ENCODE assay signal across 21 cellular contexts in genomic region chr5:98214240-98215051, GRCh38.
DNase-seq lines count a peak whose midpoint lies in the region; ATAC-seq, FAIRE-seq and TF ChIP-seq lines count a peak whose summit lies in the region.
"Had no signal": no experiment of that assay in that cellular context is flagged by ENCODE, and none has a peak within 500 bp of the region (broad histone marks: within the 10 kb centered on the region; RNA-seq: fewer than 3 reads in every experiment).

No MANE protein-coding gene starts in this region.

- TF ChIP-seq EP300 in gastroesophageal sphincter (IDR thresholded peaks at IDR 0.05) (no peak), ovary (IDR thresholded peaks at IDR 0.05) (no peak)

- H3K27me3 ChIP-seq in bronchial epithelial cell (ENCODE audit: control insufficient read depth, insufficient read depth, low read length) (no peaks in the 10 kb centered on the region), dorsolateral prefrontal cortex (no peaks in the 10 kb centered on the region), gastroesophageal sphincter (no peaks in the 10 kb centered on the region), ovary (no peaks in the 10 kb centered on the region)
- H3K27me3 ChIP-seq: adrenal gland, transverse colon had no signal

- H3K36me3 ChIP-seq in bronchial epithelial cell (ENCODE audit: control insufficient read depth, insufficient read depth, low read length) (no peaks in the 10 kb centered on the region), gastroesophageal sphincter (no peaks in the 10 kb centered on the region), ovary (no peaks in the 10 kb centered on the region)
- H3K36me3 ChIP-seq: adrenal gland, transverse colon had no signal

- DNase-seq in AG20443 (ENCODE audit: low spot score): peak; percentile 15
- peak; percentile 73 for DNase-seq in HS-27A (ENCODE audit: low read depth)
- peak; percentile 33 for DNase-seq in bronchial epithelial cell (ENCODE audit: low read depth)
- no peak for DNase-seq in dorsolateral prefrontal cortex
- DNase-seq in omental fat pad (ENCODE audit: low spot score): no peak
- DNase-seq in ovary: no peak
- DNase-seq: activated CD4-positive, alpha-beta T cell treated with anti-CD3 and anti-CD28 coated beads for 48 hours; activated T-cell treated with anti-CD3 and anti-CD28 coated beads, Interleukin-2, amount 50 U/mL, for 72 hours; adrenal gland; dermis blood vessel endothelial cell; GOT3; mucosa of descending colon; NCI-H510A treated with DMSO at 0.1 percent for 48 hours; stimulated activated CD4-positive, alpha-beta T cell treated with anti-CD3 and anti-CD28 coated beads, Interleukin-1b, Interleukin-23, amount 100 ng/mL, for 48 hours; transverse colon had no signal

- H3K27ac ChIP-seq in dorsolateral prefrontal cortex (no peak overlapping the region), gastroesophageal sphincter (no peak overlapping the region), ovary (no peak overlapping the region)
- H3K27ac ChIP-seq: adrenal gland, KMS-11, transverse colon had no signal

- FAIRE-seq in bronchial epithelial cell (lab: Jason Lieb, UNC): no peak
- FAIRE-seq: G401.6, GM18507 had no signal

- H3K9me3 ChIP-seq in gastroesophageal sphincter (no peaks in the 10 kb centered on the region), ovary (no peaks in the 10 kb centered on the region)
- H3K9me3 ChIP-seq: adrenal gland, mucosa of descending colon, transverse colon had no signal

- TF ChIP-seq POLR2A in gastroesophageal sphincter (IDR thresholded peaks at IDR 0.05) (no peak), ovary (IDR thresholded peaks at IDR 0.05) (no peak)

- H3K4me3 ChIP-seq in bronchial epithelial cell (ENCODE audit: low read depth, low read length): no peak overlapping the region
- no peak overlapping the region for H3K4me3 ChIP-seq in dorsolateral prefrontal cortex
- H3K4me3 ChIP-seq in gastroesophageal sphincter: no peak overlapping the region
- no peak overlapping the region for H3K4me3 ChIP-seq in ovary
- H3K4me3 ChIP-seq: adrenal gland, mucosa of descending colon, transverse colon had no signal

- no peaks in the 10 kb centered on the region for H3K9me3 Mint-ChIP-seq in nephron
- H3K9me3 Mint-ChIP-seq: activated T-cell treated with anti-CD3 and anti-CD28 coated beads, Interleukin-2, amount 50 U/mL, for 72 hours; T-helper 2 cell treated with Interferon-gamma antibody and Interleukin-4, amounts not matched to agents 5 μg/mL and 100 μg/mL, for 36 hours had no signal

- peaks cover 18% of the 10 kb centered on the region for H3K4me1 Mint-ChIP-seq in nephron

- no peaks in the 10 kb centered on the region for H3K27me3 Mint-ChIP-seq in nephron (ENCODE audit: low read depth)

- TF ChIP-seq CTCF in bronchial epithelial cell (IDR thresholded peaks at IDR 0.05; ENCODE audit: insufficient read depth, low read length, severe bottlenecking): no peak
- no peak for TF ChIP-seq CTCF in nephron (IDR thresholded peaks at IDR 0.05; ENCODE audit: unreplicated experiment in 3 of 3)
- TF ChIP-seq CTCF in dorsolateral prefrontal cortex (IDR thresholded peaks at IDR 0.05 in 54 of 56, conservative IDR thresholded peaks at IDR 0.05 in 2 of 56; ENCODE audit: low read depth in 1 of 56, partially characterized antibody in 56 of 56): no peak
- TF ChIP-seq CTCF in gastroesophageal sphincter (IDR thresholded peaks at IDR 0.05): no peak
- TF ChIP-seq CTCF in omental fat pad (IDR thresholded peaks at IDR 0.05): no peak
- no peak for TF ChIP-seq CTCF in ovary (IDR thresholded peaks at IDR 0.05)

- no peak overlapping the region for H3K4me3 Mint-ChIP-seq in nephron
- H3K4me3 Mint-ChIP-seq: activated T-cell treated with anti-CD3 and anti-CD28 coated beads, Interleukin-2, amount 50 U/mL, for 72 hours; T-helper 2 cell treated with Interferon-gamma antibody and Interleukin-4, amounts not matched to agents 5 μg/mL and 100 μg/mL, for 36 hours had no signal

- H3K4me1 ChIP-seq in gastroesophageal sphincter: no peaks in the 10 kb centered on the region
- peaks cover 2% of the 10 kb centered on the region for H3K4me1 ChIP-seq in ovary (ENCODE audit: insufficient read depth)
- H3K4me1 ChIP-seq: adrenal gland, transverse colon had no signal

- intact Hi-C loops in dorsolateral prefrontal cortex (cut with DNase I): no loop called here
- intact Hi-C loops in ovary (cut with DNase I): no loop called here

- WGBS in gastroesophageal sphincter (ENCODE audit: low coverage in 1 of 2), 2 donors: 73 to 78% methylated on average over 4 to 5 of the region's 7 CpGs
- WGBS in ovary, 3 donors: 53 to 55% (median 53%) methylated on average over 7 of the region's 7 CpGs

- ATAC-seq in gastroesophageal sphincter (no peak), omental fat pad (ENCODE audit: low FRiP score) (no peak)
- ATAC-seq: activated T-cell treated with anti-CD3 and anti-CD28 coated beads, Interleukin-2, amount 50 U/mL, for 72 hours; mucosa of descending colon had no signal

- no peaks in the 10 kb centered on the region for H3K36me3 Mint-ChIP-seq in nephron (ENCODE audit: low read depth)

- peak overlapping the region in 2 of 3 experiments; percentile 45 to 48 for H3K27ac Mint-ChIP-seq in nephron
- H3K27ac Mint-ChIP-seq: activated T-cell treated with anti-CD3 and anti-CD28 coated beads, Interleukin-2, amount 50 U/mL, for 72 hours; T-helper 2 cell treated with Interferon-gamma antibody and Interleukin-4, amounts not matched to agents 5 μg/mL and 100 μg/mL, for 36 hours had no signal

Comparison
In these comparisons a context has a peak if more than half of its experiments do, and no peak if none do; other contexts are left out.
1. DNase-seq: peak in AG20443 (single experiment), HS-27A (single experiment) and bronchial epithelial cell (single experiment); none in dorsolateral prefrontal cortex (0 of 10), omental fat pad (single experiment) and ovary (0 of 5).